In the genomic region with DNA sequence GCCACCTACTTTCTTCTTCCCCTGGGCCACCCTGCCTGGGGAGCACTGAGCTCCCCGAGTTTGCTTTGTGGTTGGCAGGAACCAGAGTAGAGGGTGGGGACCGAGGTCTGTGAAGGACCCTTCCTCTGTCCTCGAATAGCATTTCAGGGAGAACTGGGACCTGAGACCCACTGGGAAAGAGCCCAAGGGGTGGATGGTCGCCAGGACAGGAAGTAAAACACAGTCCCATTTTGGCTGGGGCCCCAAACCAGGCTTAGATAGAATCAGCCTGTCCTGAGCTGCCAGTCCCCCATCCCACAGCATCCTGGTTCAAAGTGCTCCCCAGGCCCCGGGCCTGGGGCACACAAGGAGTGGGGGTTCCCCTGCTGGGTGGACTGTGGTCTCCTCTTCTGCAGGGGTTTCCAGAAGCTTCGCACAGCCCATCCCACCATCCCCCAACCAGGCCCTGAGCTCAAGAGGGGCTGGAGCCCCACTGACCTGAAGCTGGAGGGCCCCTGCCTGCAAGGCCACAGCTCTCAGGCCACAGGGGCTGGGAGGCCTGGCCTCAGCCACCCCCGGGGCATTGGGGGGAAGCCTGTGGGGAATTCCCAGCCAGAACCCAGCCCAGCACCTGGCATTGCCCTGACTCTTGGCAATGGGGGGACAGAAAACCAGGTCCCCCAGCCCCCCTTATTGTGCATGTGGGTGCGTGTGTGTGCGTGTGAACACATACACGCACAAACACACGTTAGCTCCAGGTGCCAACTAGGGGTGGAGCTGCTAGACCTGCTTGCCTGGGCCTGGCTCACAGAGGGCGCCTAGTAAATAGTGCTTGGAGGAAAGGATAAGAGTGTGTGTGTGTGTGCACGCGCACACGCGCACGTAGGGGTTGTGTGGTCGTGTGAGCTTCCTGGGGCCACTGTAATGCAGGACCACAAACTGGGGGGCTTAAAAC, we compare ENCODE assay signal across 1 cellular context.
TF ChIP-seq lines count a peak whose summit lies in the region.

No MANE protein-coding gene starts in this region.

TF ChIP-seq in IMR-90, 13 proteins besides CTCF, POLR2A, EP300 and RAD21:
- no peak for TF ChIP-seq NFE2L2 (IDR thresholded peaks at IDR 0.05; ENCODE audit: low read depth, low read length)
- TF ChIP-seq MAZ (IDR thresholded peaks at IDR 0.05; ENCODE audit: borderline replicate concordance, low read depth, low read length) = no peak
- TF ChIP-seq MXI1 (IDR thresholded peaks at IDR 0.05; ENCODE audit: borderline replicate concordance, low read depth, low read length) = no peak
- no peak for TF ChIP-seq USF2 (IDR thresholded peaks at IDR 0.05; ENCODE audit: low read depth, low read length)
- no peak for TF ChIP-seq CEBPB (IDR thresholded peaks at IDR 0.05; ENCODE audit: low read depth, low read length)
- no peak for TF ChIP-seq MAFK (IDR thresholded peaks at IDR 0.05; ENCODE audit: low read depth, low read length)
- TF ChIP-seq RCOR1 (IDR thresholded peaks at IDR 0.05; ENCODE audit: insufficient replicate concordance, low read length) = no peak
- no peak for TF ChIP-seq SMC3 (IDR thresholded peaks at IDR 0.05; ENCODE audit: low read depth, low read length)
- TF ChIP-seq FOS (IDR thresholded peaks at IDR 0.05; ENCODE audit: low read depth, low read length) = no peak
- no peak for TF ChIP-seq ELK1 (IDR thresholded peaks at IDR 0.05; ENCODE audit: borderline replicate concordance, low read depth, low read length)
